Comparison of ENCODE assay signal across 27 cellular contexts in genomic region chr22:49494555-49494954, GRCh38.
"Had no signal": no experiment of that assay in that cellular context is flagged by ENCODE, and none has a peak within 500 bp of the region (broad histone marks: within the 10 kb centered on the region; RNA-seq: fewer than 3 reads in every experiment).

No MANE protein-coding gene starts in this region.

- H3K27me3 Mint-ChIP-seq: natural killer cell treated with Interleukin-12 subunit alpha and Interleukin-12 subunit beta and Interleukin-15 and Interleukin-18, amount 100 ng/mL, for 72 hours; stimulated activated naive B cell treated with anti-CD40 and anti-IgM and Interleukin-4, amounts not matched to agents 10 μg/mL and 1 μg/mL and 100 μg/mL, for 72 hours; stimulated activated naive CD8-positive, alpha-beta T cell treated with anti-CD3 and anti-CD28 coated beads, Interleukin-15, Interleukin-2, amounts not matched to agents 100 ng/mL and 50 ng/mL, for 24 hours had no signal

- H3K4me3 ChIP-seq: pancreas, prostate gland, right atrium auricular region, right lobe of liver, sigmoid colon, stomach, thoracic aorta, thyroid gland, tibial nerve, upper lobe of left lung, vagina had no signal

- DNase-seq: naive thymus-derived CD8-positive, alpha-beta T cell; nephron progenitor cell; occipital lobe; pancreas; retina; right lobe of liver; sigmoid colon; small intestine; stimulated activated CD4-positive, alpha-beta T cell treated with anti-CD3 and anti-CD28 coated beads, Interleukin-15, amount 100 ng/mL, for 24 hours; stimulated activated CD4-positive, alpha-beta T cell treated with anti-CD3 and anti-CD28 coated beads, Interleukin-2, amount 100 ng/mL, for 24 hours; stimulated activated CD4-positive, alpha-beta T cell treated with anti-CD3 and anti-CD28 coated beads, Interleukin-2, amount 100 ng/mL, for 48 hours; stimulated activated CD4-positive, alpha-beta T cell treated with anti-CD3 and anti-CD28 coated beads, Interleukin-4, amount 100 ng/mL, for 24 hours; stimulated activated naive B cell treated with anti-CD40 and anti-IgM and Interleukin-4, amounts not matched to agents 10 μg/mL and 1 μg/mL and 100 μg/mL, for 72 hours; stimulated activated naive CD4-positive, alpha-beta T cell treated with Interleukin-2 at 50 U/mL for 16 hours; stomach; thyroid gland; trophoblast cell; upper lobe of left lung had no signal

- ATAC-seq: naive thymus-derived CD8-positive, alpha-beta T cell; natural killer cell treated with Interleukin-12 subunit alpha and Interleukin-12 subunit beta and Interleukin-15 and Interleukin-18, amount 100 ng/mL, for 72 hours; pancreas; right lobe of liver; stimulated activated effector memory CD8-positive, alpha-beta T cell treated with anti-CD3 and anti-CD28 coated beads, Interleukin-12 subunit alpha, Interleukin-12 subunit beta, amount 100 ng/mL, for 72 hours; stimulated activated naive B cell treated with anti-CD40 and anti-IgM and Interleukin-4, amounts not matched to agents 10 μg/mL and 1 μg/mL and 100 μg/mL, for 72 hours had no signal

- H3K9me3 Mint-ChIP-seq: natural killer cell treated with Interleukin-12 subunit alpha and Interleukin-12 subunit beta and Interleukin-15 and Interleukin-18, amount 100 ng/mL, for 72 hours; neural crest cell had no signal

- H3K4me3 Mint-ChIP-seq: naive thymus-derived CD8-positive, alpha-beta T cell; natural killer cell treated with Interleukin-12 subunit alpha and Interleukin-12 subunit beta and Interleukin-15 and Interleukin-18, amount 100 ng/mL, for 72 hours; nephron progenitor cell; neural crest cell; stimulated activated effector memory CD8-positive, alpha-beta T cell treated with anti-CD3 and anti-CD28 coated beads, Interleukin-12 subunit alpha, Interleukin-12 subunit beta, amount 100 ng/mL, for 72 hours; stimulated activated naive B cell treated with anti-CD40 and anti-IgM and Interleukin-4, amounts not matched to agents 10 μg/mL and 1 μg/mL and 100 μg/mL, for 72 hours; stimulated activated naive CD8-positive, alpha-beta T cell treated with anti-CD3 and anti-CD28 coated beads, Interleukin-15, Interleukin-2, amounts not matched to agents 100 ng/mL and 50 ng/mL, for 24 hours had no signal

- H3K27ac ChIP-seq: pancreas, prostate gland, right atrium auricular region, right lobe of liver, sigmoid colon, stomach, thoracic aorta, thyroid gland, tibial nerve, upper lobe of left lung, vagina had no signal

- H3K36me3 Mint-ChIP-seq: natural killer cell treated with Interleukin-12 subunit alpha and Interleukin-12 subunit beta and Interleukin-15 and Interleukin-18, amount 100 ng/mL, for 72 hours; stimulated activated effector memory CD8-positive, alpha-beta T cell treated with anti-CD3 and anti-CD28 coated beads, Interleukin-12 subunit alpha, Interleukin-12 subunit beta, amount 100 ng/mL, for 72 hours had no signal

- H3K4me1 Mint-ChIP-seq: neural crest cell; stimulated activated effector memory CD8-positive, alpha-beta T cell treated with anti-CD3 and anti-CD28 coated beads, Interleukin-12 subunit alpha, Interleukin-12 subunit beta, amount 100 ng/mL, for 72 hours had no signal

- H3K27ac Mint-ChIP-seq: naive thymus-derived CD8-positive, alpha-beta T cell; natural killer cell treated with Interleukin-12 subunit alpha and Interleukin-12 subunit beta and Interleukin-15 and Interleukin-18, amount 100 ng/mL, for 72 hours; stimulated activated effector memory CD8-positive, alpha-beta T cell treated with anti-CD3 and anti-CD28 coated beads, Interleukin-12 subunit alpha, Interleukin-12 subunit beta, amount 100 ng/mL, for 72 hours; stimulated activated naive B cell treated with anti-CD40 and anti-IgM and Interleukin-4, amounts not matched to agents 10 μg/mL and 1 μg/mL and 100 μg/mL, for 72 hours; stimulated activated naive CD8-positive, alpha-beta T cell treated with anti-CD3 and anti-CD28 coated beads, Interleukin-15, Interleukin-2, amounts not matched to agents 100 ng/mL and 50 ng/mL, for 24 hours had no signal
